Comparison of ENCODE assay signal across 22 cellular contexts in genomic region chr20:49868538-49868937, GRCh38. TPM values are rescaled to one million over a fixed set of nuclear protein-coding genes. Genes with fewer than 3 reads are reported as not detected.
A peak's percentile ranks its signal among the peaks of the same experiment; 100 is the strongest.
DNase-seq lines count a peak whose midpoint lies in the region; ATAC-seq, FAIRE-seq and TF ChIP-seq lines count a peak whose summit lies in the region.
"Had no signal": no experiment of that assay in that cellular context is flagged by ENCODE, and none has a peak within 500 bp of the region (broad histone marks: within the 10 kb centered on the region; RNA-seq: fewer than 3 reads in every experiment).

No MANE protein-coding gene starts in this region.

- H3K9me1 ChIP-seq in K562 (ENCODE audit: control insufficient read depth, insufficient read depth, low read length) = no peaks in the 10 kb centered on the region

- DNase-seq in HTR-8/SVneo (ENCODE audit: insufficient read length, low spot score) (no peak), NB4 (ENCODE audit: low read depth) (peak; percentile 65), K562 (ENCODE audit: extremely low read depth in 1 of 4, low spot score in 3 of 4) (no peak), HK-2 (ENCODE audit: unreplicated experiment) (no peak)
- no peak for DNase-seq in stimulated activated naive B cell treated with anti-CD40 and anti-IgM and Interleukin-4, amounts not matched to agents 10 μg/mL and 1 μg/mL and 100 μg/mL, for 72 hours
- no peak for DNase-seq in activated CD8-positive, alpha-beta memory T cell treated with anti-CD3 and anti-CD28 coated beads, Interleukin-2, amount 10 ng/mL, durations not matched to agents 7 days and 5 days
- DNase-seq: activated T-cell treated with anti-CD3 and anti-CD28 coated beads, Interleukin-2, amount 50 U/mL, for 1 hour; central memory CD4-positive, alpha-beta T cell; effector CD8-positive, alpha-beta T cell; H7; left cardiac atrium; midbrain; NCI-H1092; NCI-H2171; stimulated activated naive CD8-positive, alpha-beta T cell treated with anti-CD3 and anti-CD28 coated beads, Interleukin-15, Interleukin-2, amounts not matched to agents 100 U/mL and 50 U/mL, for 24 hours; SW 1271 had no signal

- H3K27me3 ChIP-seq in K562 (ENCODE audit: control insufficient read depth in 2 of 2, insufficient read depth in 2 of 2, low read length in 2 of 2) = no peaks in the 10 kb centered on the region
- H3K27me3 ChIP-seq: vagina had no signal

- H3K27ac ChIP-seq in K562 (ENCODE audit: extremely low read depth, low read depth, low read length) = 0 out of 3 replicates have a peak overlapping the region, but pooled peaks have one; percentile 15
- H3K27ac ChIP-seq: vagina had no signal

- WGBS in K562 (ENCODE audit: insufficient coverage, low coverage, missing lambda C conversion rate) = 40% methylated on average over 3 of the region's 3 CpGs

- in situ Hi-C loops in K562 (cut with MboI) = no loop called here

- no peaks in the 10 kb centered on the region for H3K79me2 ChIP-seq in K562 (ENCODE audit: control insufficient read depth, insufficient read depth, low read length)

- H3K4me2 ChIP-seq in K562 (ENCODE audit: insufficient read depth, low read length) = no peak overlapping the region

- no peak for TF ChIP-seq RAD21 in K562 (CRISPR knock-in tag; conservative IDR thresholded peaks at IDR 0.05 in 1 of 2, IDR thresholded peaks at IDR 0.05 in 1 of 2)

- peak overlapping the region; percentile 81 for H3K27ac Mint-ChIP-seq in stimulated activated naive B cell treated with anti-CD40 and anti-IgM and Interleukin-4, amounts not matched to agents 10 μg/mL and 1 μg/mL and 100 μg/mL, for 72 hours
- no peak overlapping the region for H3K27ac Mint-ChIP-seq in activated CD8-positive, alpha-beta memory T cell treated with anti-CD3 and anti-CD28 coated beads, Interleukin-2, amount 10 ng/mL, durations not matched to agents 7 days and 5 days

- no peaks in the 10 kb centered on the region for H3K9me3 Mint-ChIP-seq in stimulated activated naive B cell treated with anti-CD40 and anti-IgM and Interleukin-4, amounts not matched to agents 10 μg/mL and 1 μg/mL and 100 μg/mL, for 72 hours
- H3K9me3 Mint-ChIP-seq in activated CD8-positive, alpha-beta memory T cell treated with anti-CD3 and anti-CD28 coated beads, Interleukin-2, amount 10 ng/mL, durations not matched to agents 7 days and 5 days (ENCODE audit: low read depth) = no peaks in the 10 kb centered on the region
- H3K9me3 Mint-ChIP-seq: IgD-negative memory B cell had no signal

- H4K20me1 ChIP-seq in K562 (replicated peaks; ENCODE audit: control insufficient read depth, insufficient read depth, low read length) = no peaks in the 10 kb centered on the region

- H3K9ac ChIP-seq in K562 (ENCODE audit: insufficient read depth in 1 of 2, low read depth in 2 of 2, low read length in 2 of 2) = peak overlapping the region in 1 of 2 experiments; percentile 74; a peak in 1 of 4 replicates

- ATAC-seq in K562 = peak; percentile 71
- ATAC-seq in stimulated activated naive B cell treated with anti-CD40 and anti-IgM and Interleukin-4, amounts not matched to agents 10 μg/mL and 1 μg/mL and 100 μg/mL, for 72 hours (replicated peaks) = peak; percentile 46 to 52
- ATAC-seq in activated CD8-positive, alpha-beta memory T cell treated with anti-CD3 and anti-CD28 coated beads, Interleukin-2, amount 10 ng/mL, durations not matched to agents 7 days and 5 days = no peak
- ATAC-seq in GM19452 (IDR thresholded peaks at IDR 0.05; ENCODE audit: unreplicated experiment) = no peak
- ATAC-seq: left cardiac atrium; sciatic nerve; stimulated activated naive CD8-positive, alpha-beta T cell treated with anti-CD3 and anti-CD28 coated beads, Interleukin-15, Interleukin-2, amounts not matched to agents 100 U/mL and 50 U/mL, for 24 hours had no signal

- TF ChIP-seq CTCF in NB4 (IDR thresholded peaks at IDR 0.05; ENCODE audit: low read depth, low read length) (no peak), K562 (IDR thresholded peaks at IDR 0.05 in 2 of 3, conservative IDR thresholded peaks at IDR 0.05 in 1 of 3; ENCODE audit: insufficient read depth in 2 of 3, low read depth in 1 of 3, low read length in 3 of 3) (no peak)

- peaks cover 6 to 20% of the 10 kb centered on the region in 2 experiments; a peak in 4 of 5 replicates for H3K4me1 ChIP-seq in K562 (replicated peaks in 1 of 2; ENCODE audit: control insufficient read depth in 2 of 2, insufficient read depth in 2 of 2, low read length in 2 of 2)
- H3K4me1 ChIP-seq: vagina had no signal

- FAIRE-seq in HTR-8/SVneo (lab: Jason Lieb, UNC) (peak; percentile 49), K562 (lab: Jason Lieb, UNC) (peak; percentile 29)
- FAIRE-seq: RCC 7860 had no signal

- CTCF ChIA-PET in K562 (lab: Yijun Ruan, JAX; ENCODE audit: low intra/inter-chr PET ratio) = no interaction called here
- CTCF ChIA-PET in activated CD8-positive, alpha-beta memory T cell treated with anti-CD3 and anti-CD28 coated beads, Interleukin-2, amount 10 ng/mL, durations not matched to agents 7 days and 5 days (lab: Charles Lee) = interaction anchor here (1.0 to 2.3 kb wide), 3 partner anchors 18 to 27 kb away, joined by 4 to 6 read pairs (median 4); no protein-coding TSS in a partner anchor

- POLR2A ChIA-PET in K562 (lab: Yijun Ruan, JAX) = no interaction called here

- intact Hi-C loops in K562 (cut with micrococcal nuclease) = no loop called here

- H3K27me3 Mint-ChIP-seq in stimulated activated naive B cell treated with anti-CD40 and anti-IgM and Interleukin-4, amounts not matched to agents 10 μg/mL and 1 μg/mL and 100 μg/mL, for 72 hours = no peaks in the 10 kb centered on the region
- H3K27me3 Mint-ChIP-seq in activated CD8-positive, alpha-beta memory T cell treated with anti-CD3 and anti-CD28 coated beads, Interleukin-2, amount 10 ng/mL, durations not matched to agents 7 days and 5 days = no peaks in the 10 kb centered on the region
- H3K27me3 Mint-ChIP-seq: IgD-negative memory B cell had no signal

- H3K4me3 ChIP-seq in NB4 (ENCODE audit: low read depth, low read length) (no peak overlapping the region), K562 (no peak overlapping the region)
- H3K4me3 ChIP-seq: vagina had no signal

- H3K36me3 ChIP-seq in K562 (ENCODE audit: control insufficient read depth, insufficient read depth, low read length) = peaks cover 16% of the 10 kb centered on the region; the same call in 2 of the 3 replicates

- H3K4me1 Mint-ChIP-seq in stimulated activated naive B cell treated with anti-CD40 and anti-IgM and Interleukin-4, amounts not matched to agents 10 μg/mL and 1 μg/mL and 100 μg/mL, for 72 hours = peaks cover 8 to 12% of the 10 kb centered on the region in 2 donors
- H3K4me1 Mint-ChIP-seq in activated CD8-positive, alpha-beta memory T cell treated with anti-CD3 and anti-CD28 coated beads, Interleukin-2, amount 10 ng/mL, durations not matched to agents 7 days and 5 days = no peaks in the 10 kb centered on the region

- no peak for TF ChIP-seq POLR2A in NB4 (IDR thresholded peaks at IDR 0.05; ENCODE audit: extremely low read depth, insufficient read length)
- TF ChIP-seq POLR2A in K562 (conservative IDR thresholded peaks at IDR 0.05) = no peak

- H2AFZ ChIP-seq in K562 (ENCODE audit: low read depth, low read length) = 0 out of 2 replicates have a peak overlapping the region, but pooled peaks have one; percentile 15

- H3K4me3 Mint-ChIP-seq in stimulated activated naive B cell treated with anti-CD40 and anti-IgM and Interleukin-4, amounts not matched to agents 10 μg/mL and 1 μg/mL and 100 μg/mL, for 72 hours = no peak overlapping the region
- no peak overlapping the region for H3K4me3 Mint-ChIP-seq in activated CD8-positive, alpha-beta memory T cell treated with anti-CD3 and anti-CD28 coated beads, Interleukin-2, amount 10 ng/mL, durations not matched to agents 7 days and 5 days
- H3K4me3 Mint-ChIP-seq: IgD-negative memory B cell had no signal

- peaks cover 29 to 44% of the 10 kb centered on the region in 2 donors for H3K36me3 Mint-ChIP-seq in stimulated activated naive B cell treated with anti-CD40 and anti-IgM and Interleukin-4, amounts not matched to agents 10 μg/mL and 1 μg/mL and 100 μg/mL, for 72 hours
- H3K36me3 Mint-ChIP-seq in activated CD8-positive, alpha-beta memory T cell treated with anti-CD3 and anti-CD28 coated beads, Interleukin-2, amount 10 ng/mL, durations not matched to agents 7 days and 5 days = peaks cover 12% of the 10 kb centered on the region

- H3K9me3 ChIP-seq in K562 (replicated peaks; ENCODE audit: control insufficient read depth, insufficient read depth, low read depth, low read length) = no peaks in the 10 kb centered on the region
- H3K9me3 ChIP-seq: Caco-2, vagina had no signal

- BruUV-seq in K562 (replicated peaks; lab: Mats Ljungman, UMichigan) = no TSS peak

- no peak for TF ChIP-seq EP300 in K562 (IDR thresholded peaks at IDR 0.05; ENCODE audit: low read length)

RNA-seq across cellular contexts. Expression of gene SPATA2, which starts 46.8 kb away (rescaled TPM):
- 8.9 and 19.4 TPM in 2 replicates for total RNA-seq in K562 (2011; cell fraction: chromatin; rRNA removed; ENCODE audit: low replicate concordance)
- 11.3 and 13.7 TPM in 2 replicates for total RNA-seq in K562 (2011; cell fraction: nucleolus; rRNA removed)
- total RNA-seq in K562 (2011; cell fraction: nucleoplasm; rRNA removed) = 8.9 and 10.6 TPM in 2 replicates
- total RNA-seq in K562 (2014; rRNA removed) (2.6 and 2.7 TPM in 2 replicates), K562 (2014; rRNA removed; fragmentation: Illumina TruSeq; extraction: Trizol) (2.2 and 2.5 TPM in 2 replicates), K562 (2015; rRNA removed; fragmentation: Illumina TruSeq; extraction: Trizol) (2.6 and 2.7 TPM in 2 replicates), K562 (2021) (8.0 and 8.2 TPM in 2 replicates)
- polyA plus RNA-seq in K562 (2011; rRNA removed) (3.8 and 7.3 TPM in 2 replicates), K562 (2014; fragmentation: Illumina TruSeq; extraction: Trizol) (5.0 and 6.7 TPM in 2 replicates), K562 (2014; fragmentation: Nextera tagmentation; extraction: Ambion mirVana) (under 1 TPM; 0.46 to 0.59 TPM), K562 (2014; rRNA removed) (3.2 and 4.0 TPM in 2 replicates)
- polyA plus RNA-seq in K562 (2011; cell fraction: cytosol; rRNA removed) = 5.4 and 6.6 TPM in 2 replicates
- 6.0 and 6.9 TPM in 2 replicates for polyA plus RNA-seq in K562 (2011; cell fraction: nucleus; rRNA removed)
- 4.3 and 4.6 TPM in 2 replicates for polyA plus RNA-seq in K562 (2012)
- 3.8 and 4.3 TPM in 2 replicates for polyA minus RNA-seq in K562 (2011; rRNA and poly(A)+ RNA removed)
- polyA minus RNA-seq in K562 (2011; cell fraction: cytosol; rRNA and poly(A)+ RNA removed) = 3.8 and 4.3 TPM in 2 replicates
- 3.0 and 3.8 TPM in 2 replicates for polyA minus RNA-seq in K562 (2011; cell fraction: nucleus; rRNA and poly(A)+ RNA removed)
- total RNA-seq in activated CD8-positive, alpha-beta memory T cell treated with anti-CD3 and anti-CD28 coated beads, Interleukin-2, amount 10 ng/mL, durations not matched to agents 7 days and 5 days = 10 to 100 TPM; 10.2 to 11.1 TPM

RNA-seq across cellular contexts. Expression of gene SLC9A8, which starts 55.9 kb away (rescaled TPM):
- 30.2 and 34.7 TPM in 2 replicates for total RNA-seq in K562 (2011; cell fraction: chromatin; rRNA removed; ENCODE audit: low replicate concordance)
- total RNA-seq in K562 (2011; cell fraction: nucleolus; rRNA removed) = 26.8 and 36.1 TPM in 2 replicates
- total RNA-seq in K562 (2011; cell fraction: nucleoplasm; rRNA removed) = 19.1 and 25.0 TPM in 2 replicates
- 5.0 and 11.7 TPM in 2 replicates for total RNA-seq in K562 (2014; rRNA removed)
- 4.9 and 5.9 TPM in 2 replicates for total RNA-seq in K562 (2014; rRNA removed; fragmentation: Illumina TruSeq; extraction: Trizol)
- 4.9 and 9.7 TPM in 2 replicates for total RNA-seq in K562 (2015; rRNA removed; fragmentation: Illumina TruSeq; extraction: Trizol)
- total RNA-seq in K562 (2021) = 8.0 and 8.8 TPM in 2 replicates
- 2.9 and 4.4 TPM in 2 replicates for polyA plus RNA-seq in K562 (2011; rRNA removed)
- 2.6 TPM in 2 replicates for polyA plus RNA-seq in K562 (2011; cell fraction: cytosol; rRNA removed)
- 16.6 and 24.2 TPM in 2 replicates for polyA plus RNA-seq in K562 (2011; cell fraction: nucleus; rRNA removed)
- polyA plus RNA-seq in K562 (2012) = 5.3 and 9.7 TPM in 2 replicates
- polyA plus RNA-seq in K562 (2014; fragmentation: Illumina TruSeq; extraction: Trizol) = 5.7 and 6.3 TPM in 2 replicates
- under 1 TPM; 0.56 to 0.76 TPM for polyA plus RNA-seq in K562 (2014; fragmentation: Nextera tagmentation; extraction: Ambion mirVana)
- 4.7 and 5.4 TPM in 2 replicates for polyA plus RNA-seq in K562 (2014; rRNA removed)
- polyA minus RNA-seq in K562 (2011; rRNA and poly(A)+ RNA removed) = 16.2 and 17.9 TPM in 2 replicates
- polyA minus RNA-seq in K562 (2011; cell fraction: cytosol; rRNA and poly(A)+ RNA removed) = 1.8 and 3.2 TPM in 2 replicates
- polyA minus RNA-seq in K562 (2011; cell fraction: nucleus; rRNA and poly(A)+ RNA removed) = 17.5 and 25.3 TPM in 2 replicates
- total RNA-seq in activated CD8-positive, alpha-beta memory T cell treated with anti-CD3 and anti-CD28 coated beads, Interleukin-2, amount 10 ng/mL, durations not matched to agents 7 days and 5 days = 10 to 100 TPM; 16.3 to 24.9 TPM

Comparison
In these comparisons a context has a peak if more than half of its experiments do, and no peak if none do; other contexts are left out.
1. ATAC-seq: peak in K562 (single experiment) and stimulated activated naive B cell treated with anti-CD40 and anti-IgM and Interleukin-4, amounts not matched to agents 10 μg/mL and 1 μg/mL and 100 μg/mL, for 72 hours (2 of 2); none in activated CD8-positive, alpha-beta memory T cell treated with anti-CD3 and anti-CD28 coated beads, Interleukin-2, amount 10 ng/mL, durations not matched to agents 7 days and 5 days (single experiment) and GM19452 (single experiment).